ENCODE assay signal across 8 cellular contexts in genomic region chr1:212432163-212432705, GRCh38. TPM values are rescaled to one million over a fixed set of nuclear protein-coding genes. Genes with fewer than 3 reads are reported as not detected.
DNase-seq lines count a peak whose midpoint lies in the region; ATAC-seq and TF ChIP-seq lines count a peak whose summit lies in the region.

No MANE protein-coding gene starts in this region.

- H3K36me3 ChIP-seq in DOHH2 (ENCODE audit: control insufficient read depth, low read length) (no peaks in the 10 kb centered on the region), Panc1 (ENCODE audit: control insufficient read depth, insufficient read depth, low read length) (no peaks in the 10 kb centered on the region; the same call in 1 of the 2 replicates), parathyroid adenoma (ENCODE audit: control insufficient read depth, insufficient read depth, low read length) (no peaks in the 10 kb centered on the region)

- H3K9me3 ChIP-seq in DOHH2 (ENCODE audit: control insufficient read depth, insufficient read depth, low read length) (no peaks in the 10 kb centered on the region), Panc1 (ENCODE audit: control insufficient read depth, insufficient read depth, low read depth, low read length) (no peaks in the 10 kb centered on the region), parathyroid adenoma (ENCODE audit: control insufficient read depth, low read length) (no peaks in the 10 kb centered on the region)

- intact Hi-C loops in Panc1 (cut with micrococcal nuclease; ENCODE audit: unreplicated experiment), result no loop called here

- H3K27ac ChIP-seq in DOHH2 (ENCODE audit: low read depth, low read length) (no peak overlapping the region), Panc1 (ENCODE audit: low read length) (peak overlapping the region; percentile 97), parathyroid adenoma (peak overlapping the region; percentile 26)

- H3K9me2 ChIP-seq in DOHH2 (replicated peaks; ENCODE audit: control insufficient read depth, low read length), result no peaks in the 10 kb centered on the region

- H3K79me2 ChIP-seq in DOHH2 (ENCODE audit: control insufficient read depth, low read length) (peaks cover 28% of the 10 kb centered on the region), parathyroid adenoma (no peaks in the 10 kb centered on the region)

- no peak for DNase-seq in Panc1 (ENCODE audit: low read depth, low spot score)
- no peak for DNase-seq in epithelial cell of proximal tubule (ENCODE audit: low read depth)
- DNase-seq in C1 segment of cervical spinal cord (lab: John Stamatoyannopoulos, UW), result no peak
- DNase-seq in effector CD8-positive, alpha-beta T cell (lab: John Stamatoyannopoulos, UW), result no peak
- no peak for DNase-seq in NCI-H526 treated with DMSO at 0.1 percent for 48 hours (lab: John Stamatoyannopoulos, UW)
- no peak for DNase-seq in cerebellar nuclear complex (lab: John Stamatoyannopoulos, UW)

- peak overlapping the region; percentile 73 for H3K4me2 ChIP-seq in DOHH2 (ENCODE audit: low read length)
- peak overlapping the region; percentile 77 for H3K4me2 ChIP-seq in parathyroid adenoma (ENCODE audit: low read length)

- H3K27me3 ChIP-seq in DOHH2 (ENCODE audit: control insufficient read depth, low read length), result 0 out of 2 replicates have a peak, but pooled peaks cover 2% of the 10 kb centered on the region
- H3K27me3 ChIP-seq in Panc1 (ENCODE audit: control insufficient read depth, insufficient read depth, low read length), result no peaks in the 10 kb centered on the region
- no peaks in the 10 kb centered on the region for H3K27me3 ChIP-seq in parathyroid adenoma (ENCODE audit: control insufficient read depth, insufficient read depth, low read length)

- no peaks in the 10 kb centered on the region for H3F3A ChIP-seq in DOHH2 (ENCODE audit: control insufficient read depth, insufficient read depth)

- H3K4me1 ChIP-seq in DOHH2 (ENCODE audit: control insufficient read depth, low read length) (peaks cover 22% of the 10 kb centered on the region), Panc1 (ENCODE audit: control insufficient read depth, insufficient read depth, low read length) (peaks cover 3% of the 10 kb centered on the region; the same call in 1 of the 2 replicates), parathyroid adenoma (no peaks in the 10 kb centered on the region)

- H3K4me3 ChIP-seq in DOHH2 (ENCODE audit: low read length) (peak overlapping the region; percentile 74), Panc1 (ENCODE audit: low read depth in 2 of 2, low read length in 2 of 2) (peak overlapping the region; percentile 62 to 72), epithelial cell of proximal tubule (ENCODE audit: low read depth, low read length) (peak overlapping the region; percentile 68), parathyroid adenoma (ENCODE audit: low read depth, low read length) (peak overlapping the region; percentile 60)

- H3K9ac ChIP-seq in parathyroid adenoma, result no peak overlapping the region

- in situ Hi-C loops in Panc1 (cut with HindIII; ENCODE audit: low pct_unique_long_range_greater_than_20kb, low sequenced_read_pairs), result no loop called here

- ATAC-seq in Panc1, result no peak

- H2AFZ ChIP-seq in parathyroid adenoma, result peak overlapping the region; percentile 82

- H4K20me1 ChIP-seq in DOHH2 (ENCODE audit: control insufficient read depth, insufficient read depth, low read depth, low read length), result no peaks in the 10 kb centered on the region

- CTCF ChIA-PET in Panc1 (lab: Charles Lee), result no interaction called here

- POLR2A ChIA-PET in Panc1 (lab: Charles Lee), result no interaction called here

- TF ChIP-seq CTCF in DOHH2 (IDR thresholded peaks at IDR 0.05; ENCODE audit: low read depth, low read length, poor library complexity, severe bottlenecking) (no peak), Panc1 (IDR thresholded peaks at IDR 0.05) (no peak), epithelial cell of proximal tubule (conservative IDR thresholded peaks at IDR 0.05; ENCODE audit: low read depth, low read length) (no peak), parathyroid adenoma (IDR thresholded peaks at IDR 0.05) (no peak)

- BruUV-seq in Panc1 (replicated peaks; lab: Mats Ljungman, UMichigan), result TSS peak; percentile 87

RNA-seq across cellular contexts. Expression of gene NENF, which starts 0.5 kb away (rescaled TPM):
- total RNA-seq in Panc1 (2021; ENCODE audit: unreplicated experiment) (72.4 TPM), epithelial cell of proximal tubule (78.7 and 115 TPM in 2 replicates)
- polyA plus RNA-seq in Panc1 (2012; ENCODE audit: insufficient read length), result 84.3 TPM

RNA-seq across cellular contexts. Expression of gene PACC1, which starts 17.5 kb away (rescaled TPM):
- total RNA-seq in Panc1 (2021; ENCODE audit: unreplicated experiment) (11.5 TPM), epithelial cell of proximal tubule (12.9 and 17.7 TPM in 2 replicates)
- polyA plus RNA-seq in Panc1 (2012; ENCODE audit: insufficient read length), result 15.2 TPM
